In genomic region chr21:34885125-34885524, GRCh38 we compare ENCODE assay signal across 7 cellular contexts.
A peak's percentile ranks its signal among the peaks of the same experiment; 100 is the strongest.
DNase-seq lines count a peak whose midpoint lies in the region; TF ChIP-seq lines count a peak whose summit lies in the region.

No MANE protein-coding gene starts in this region.

- H3K9ac ChIP-seq in skeletal muscle satellite cell (ENCODE audit: low read depth, low read length) = peak overlapping the region; percentile 99

- TF ChIP-seq CTCF in HFFc6 (IDR thresholded peaks at IDR 0.05) (no peak), esophagus squamous epithelium (IDR thresholded peaks at IDR 0.05) (no peak), GM13976 (IDR thresholded peaks at IDR 0.05; ENCODE audit: borderline replicate concordance, control extremely low read depth, extremely low read depth, insufficient read depth, missing control alignments) (no peak), testis (IDR thresholded peaks at IDR 0.05) (no peak)

- peaks cover 41% of the 10 kb centered on the region for H3K4me1 Mint-ChIP-seq in HFFc6 (ENCODE audit: low read depth)

- H3K27ac ChIP-seq in SJSA1 = peak overlapping the region; percentile 97
- H3K27ac ChIP-seq in esophagus squamous epithelium = peak overlapping the region; percentile 73 to 97 (median 96)
- peak overlapping the region in 1 of 2 donors; percentile 0 for H3K27ac ChIP-seq in testis

- H3K36me3 ChIP-seq in SJSA1 (peaks cover 63% of the 10 kb centered on the region), esophagus squamous epithelium (no peaks in the 10 kb centered on the region), skeletal muscle satellite cell (ENCODE audit: insufficient read depth, low read length) (peaks cover 37% of the 10 kb centered on the region), testis (ENCODE audit: low read depth, missing control alignments) (no peaks in the 10 kb centered on the region)

- H3K27ac Mint-ChIP-seq in HFFc6 = peak overlapping the region; percentile 99

- 29 to 32% methylated on average over 6 of the region's 6 CpGs for WGBS in esophagus squamous epithelium, 2 donors
- WGBS in testis, 2 donors = 39 to 46% methylated on average over 6 of the region's 6 CpGs

- H3K9me3 ChIP-seq in SJSA1 (replicated peaks) (no peaks in the 10 kb centered on the region), esophagus squamous epithelium (no peaks in the 10 kb centered on the region), skeletal muscle satellite cell (replicated peaks; ENCODE audit: low read length) (no peaks in the 10 kb centered on the region), testis (no peaks in the 10 kb centered on the region)

- DNase-seq in HFFc6 = no peak
- DNase-seq in SJSA1 (ENCODE audit: low read depth in 1 of 2, low spot score in 2 of 2) = peak in 1 of 2 experiments; percentile 59
- DNase-seq in esophagus squamous epithelium (lab: John Stamatoyannopoulos, UW) = no peak
- DNase-seq in GM13976 (ENCODE audit: low spot score) = no peak
- no peak for DNase-seq in dedifferentiated amniotic fluid mesenchymal stem cell (ENCODE audit: extremely low spot score)
- DNase-seq in testis = no peak

- peaks cover 37% of the 10 kb centered on the region for H3K4me1 ChIP-seq in SJSA1 (replicated peaks)
- H3K4me1 ChIP-seq in esophagus squamous epithelium = peaks cover 3 to 82% (median 14%) of the 10 kb centered on the region in 3 donors
- peaks cover 36% of the 10 kb centered on the region for H3K4me1 ChIP-seq in skeletal muscle satellite cell (ENCODE audit: control insufficient read depth, insufficient read depth, low read length)
- H3K4me1 ChIP-seq in testis = no peaks in the 10 kb centered on the region

- H3K4me2 ChIP-seq in skeletal muscle satellite cell (ENCODE audit: low read length) = peak overlapping the region; percentile 92

- peaks cover 10% of the 10 kb centered on the region for H3K9me3 Mint-ChIP-seq in HFFc6

- H3K4me3 ChIP-seq in SJSA1 = peak overlapping the region; percentile 88
- H3K4me3 ChIP-seq in esophagus squamous epithelium = peak overlapping the region; percentile 67 to 82 (median 73)
- H3K4me3 ChIP-seq in skeletal muscle satellite cell (ENCODE audit: low read length) = peak overlapping the region; percentile 84
- no peak overlapping the region for H3K4me3 ChIP-seq in testis

- TF ChIP-seq POLR2A in esophagus squamous epithelium (IDR thresholded peaks at IDR 0.05) (no peak), testis (IDR thresholded peaks at IDR 0.05) (no peak)

- H3K27me3 Mint-ChIP-seq in HFFc6 (ENCODE audit: insufficient read depth) = peaks cover 22% of the 10 kb centered on the region

- H3K27me3 ChIP-seq in SJSA1 (replicated peaks) = no peaks in the 10 kb centered on the region
- H3K27me3 ChIP-seq in esophagus squamous epithelium = peaks cover 0 to 41% (median 0%) of the 10 kb centered on the region in 4 donors
- no peaks in the 10 kb centered on the region for H3K27me3 ChIP-seq in skeletal muscle satellite cell (ENCODE audit: control insufficient read depth, insufficient read depth, low read length)
- no peaks in the 10 kb centered on the region for H3K27me3 ChIP-seq in testis

- H3K36me3 Mint-ChIP-seq in HFFc6 (ENCODE audit: low read depth) = peaks cover 71% of the 10 kb centered on the region

- intact Hi-C loops in esophagus squamous epithelium (cut with DNase I) = loop anchor here (5.0 kb wide), 1 partner anchor 512 kb away; no protein-coding TSS in a partner anchor
- intact Hi-C loops in testis (cut with DNase I; ENCODE audit: low total_unique reads) = loop anchor here (10.0 kb wide), 1 partner anchor 140 kb away; no protein-coding TSS in a partner anchor

- in situ Hi-C loops in GM13976 (cut with MboI; ENCODE audit: low sequenced_read_pairs, unreplicated experiment) = loop anchor here (10.0 kb wide), 2 partner anchors 160 to 520 kb away; partner anchors contain the start of gene RUNX1

- H3K4me3 Mint-ChIP-seq in HFFc6 = peak overlapping the region; percentile 93

Comparison
In these comparisons a context has a peak if more than half of its experiments do, and no peak if none do; other contexts are left out.
1. H3K4me3 ChIP-seq: peak in SJSA1 (single experiment), esophagus squamous epithelium (4 of 4) and skeletal muscle satellite cell (single experiment); none in testis (0 of 2).